Comparison of ENCODE assay signal across 17 cellular contexts in genomic region chr2:215380699-215381098, GRCh38.
"Had no signal": no experiment of that assay in that cellular context is flagged by ENCODE, and none has a peak within 500 bp of the region (broad histone marks: within the 10 kb centered on the region; RNA-seq: fewer than 3 reads in every experiment).

No MANE protein-coding gene starts in this region.

- H3K27ac ChIP-seq: hepatocyte, right atrium auricular region, uterus had no signal

- FAIRE-seq: colon, endothelial cell of umbilical vein, small intestine had no signal

- H3K27ac Mint-ChIP-seq: endodermal cell, mesothelial cell of epicardium, natural killer cell, type B pancreatic cell had no signal

- H3K27me3 Mint-ChIP-seq: type B pancreatic cell had no signal

- H3K4me1 Mint-ChIP-seq: endodermal cell, mesothelial cell of epicardium, natural killer cell had no signal

- H3K36me3 ChIP-seq: uterus had no signal

- H3K4me3 Mint-ChIP-seq: endodermal cell, mesothelial cell of epicardium, natural killer cell, type B pancreatic cell had no signal

- H3K27me3 ChIP-seq: hepatocyte, right atrium auricular region, uterus had no signal

- H3K4me1 ChIP-seq: right atrium auricular region, uterus had no signal

- H3K4me3 ChIP-seq: hepatocyte, right atrium auricular region, uterus had no signal

- H3K9me3 Mint-ChIP-seq: endodermal cell, mesothelial cell of epicardium, natural killer cell, type B pancreatic cell had no signal

- ATAC-seq: left colon, natural killer cell had no signal

- H3K36me3 Mint-ChIP-seq: natural killer cell had no signal

- DNase-seq: dermis blood vessel endothelial cell; endodermal cell; erythroblast; foreskin melanocyte; head of caudate nucleus; left colon; natural killer cell; small intestine; stimulated activated CD4-positive, alpha-beta T cell treated with anti-CD3 and anti-CD28 coated beads, Interleukin-2, amount 100 ng/mL, for 48 hours; stimulated activated naive CD4-positive, alpha-beta T cell treated with Interleukin-2 at 50 U/mL for 16 hours; uterus had no signal

- H3K9me3 ChIP-seq: right atrium auricular region, uterus had no signal
